ENCODE assay signal across 8 cellular contexts in genomic region chrX:150365953-150366911, GRCh38. TPM values are rescaled to one million over a fixed set of nuclear protein-coding genes. Genes with fewer than 3 reads are reported as not detected.
DNase-seq lines count a peak whose midpoint lies in the region; FAIRE-seq and TF ChIP-seq lines count a peak whose summit lies in the region.

No MANE protein-coding gene starts in this region.

- intact Hi-C loops in transverse colon (cut with DNase I; ENCODE audit: low total_unique reads): loop anchor here (5.0 kb wide), 1 partner anchor 176 kb away; no protein-coding TSS in a partner anchor

- WGBS in transverse colon (ENCODE audit: low coverage in 1 of 2), 2 donors: 20 to 28% methylated on average over 1 to 24 of the region's 24 CpGs

- no peak for TF ChIP-seq POLR2A in transverse colon (IDR thresholded peaks at IDR 0.05)

- in situ Hi-C loops in transverse colon (cut with MboI; ENCODE audit: low pct_ligation_motif_present in 1 of 4, low pct_unique_long_range_greater_than_20kb in 1 of 4, low sequenced_read_pairs in 3 of 4): loop anchor here in 2 of 4 donors (25.0 kb wide), 1 partner anchor 404 kb away; no protein-coding TSS in a partner anchor

- peak; percentile 45 for DNase-seq in NCI-H748 (lab: John Stamatoyannopoulos, UW; ENCODE audit: unreplicated experiment)
- DNase-seq in NCI-H748 treated with DMSO at 0.1 percent for 48 hours (lab: John Stamatoyannopoulos, UW): no peak
- no peak for DNase-seq in SK-N-MC (ENCODE audit: low read depth, low spot score)
- DNase-seq in midbrain (lab: John Stamatoyannopoulos, UW): peak; percentile 33
- DNase-seq in transverse colon: peak; percentile 33
- DNase-seq in HuH-7 (ENCODE audit: low spot score): no peak
- DNase-seq in HT-29 (ENCODE audit: low spot score): no peak

- no peak for TF ChIP-seq CTCF in transverse colon (IDR thresholded peaks at IDR 0.05)

- peaks cover 0 to 27% (median 9%) of the 10 kb centered on the region in 4 donors for H3K4me1 ChIP-seq in transverse colon

- TF ChIP-seq EP300 in transverse colon (IDR thresholded peaks at IDR 0.05; ENCODE audit: low read depth): no peak

- H3K4me3 ChIP-seq in SK-N-MC (peak overlapping the region; percentile 68), transverse colon (peak overlapping the region; percentile 42 to 68 (median 43))

- peaks cover 29% of the 10 kb centered on the region for H3K27me3 ChIP-seq in transverse colon

- no peak overlapping the region for H3K9ac ChIP-seq in SK-N-MC (ENCODE audit: insufficient read length)

- peak; percentile 8 for FAIRE-seq in endometrium (lab: Jason Lieb, UNC)

- H3K27ac ChIP-seq in SK-N-MC: no peak overlapping the region
- peak overlapping the region; percentile 79 to 88 (median 85) for H3K27ac ChIP-seq in transverse colon

- H3K36me3 ChIP-seq in SK-N-MC (ENCODE audit: insufficient read depth, low read length) (no peaks in the 10 kb centered on the region), transverse colon (no peaks in the 10 kb centered on the region)

- no peaks in the 10 kb centered on the region for H3K9me3 ChIP-seq in SK-N-MC (ENCODE audit: low read depth, low read length)
- H3K9me3 ChIP-seq in transverse colon: no peaks in the 10 kb centered on the region

RNA-seq across cellular contexts. Expression of gene MAMLD1, which starts 3.1 kb away (rescaled TPM):
- total RNA-seq in transverse colon: 1 to 10 TPM in 1 of 4 donors, under 1 TPM in 2, not detected in 1; 0.20 to 1.2 (median 0.95) TPM
- total RNA-seq in HT-29 (2014; rRNA removed; shearing (Covaris generic)): 0.08 and 0.15 TPM in 2 replicates

Comparison
In these comparisons a context has a peak if more than half of its experiments do, and no peak if none do; other contexts are left out.
1. DNase-seq: peak in NCI-H748 (single experiment), midbrain (single experiment) and transverse colon (single experiment); none in NCI-H748 treated with DMSO at 0.1 percent for 48 hours (single experiment), SK-N-MC (single experiment), HuH-7 (single experiment) and HT-29 (single experiment).